ENCODE assay signal across 10 cellular contexts in the genomic region with DNA sequence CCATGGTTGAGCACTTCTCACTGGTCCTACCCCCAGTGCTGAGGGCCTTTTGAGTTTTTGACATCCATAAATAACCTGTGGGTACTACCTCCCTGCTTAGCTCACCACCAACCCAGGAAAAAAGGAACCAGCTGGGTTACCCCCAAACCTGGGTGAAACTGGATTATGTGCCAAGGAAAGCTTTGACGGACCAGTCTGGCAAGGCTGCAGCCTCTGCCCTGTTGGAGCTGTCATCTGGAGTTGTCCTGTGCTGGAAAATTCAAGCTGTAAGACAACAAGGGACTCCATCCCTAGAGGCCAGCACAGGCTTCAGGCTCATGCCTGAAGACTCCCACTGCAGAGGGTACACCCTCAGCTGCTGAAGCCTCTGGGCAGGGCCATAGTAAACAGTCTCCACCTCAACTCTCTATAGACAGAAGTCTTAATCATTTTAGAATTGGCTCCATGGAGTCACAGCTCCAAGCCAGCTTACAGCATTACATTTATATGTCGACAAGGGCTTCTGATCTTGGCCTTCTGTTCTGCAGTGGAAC.
A peak's percentile ranks its signal among the peaks of the same experiment; 100 is the strongest.
DNase-seq lines count a peak whose midpoint lies in the region; TF ChIP-seq lines count a peak whose summit lies in the region.
"Had no signal": no experiment of that assay in that cellular context is flagged by ENCODE, and none has a peak within 500 bp of the region (broad histone marks: within the 10 kb centered on the region; RNA-seq: fewer than 3 reads in every experiment).

No MANE protein-coding gene starts in this region.

- CTCF ChIA-PET in HEK293 (lab: Yijun Ruan, JAX) (interaction anchor here (1.1 kb wide), 1 partner anchor 49 kb away, joined by 4 read pairs; no protein-coding TSS in a partner anchor), GM10248 (lab: Yijun Ruan, JAX) (interaction anchor here (1.5 to 7.7 kb wide), 5 partner anchors 10 to 48 kb away, joined by 4 to 66 read pairs (median 19); no protein-coding TSS in a partner anchor)

- H3K36me3 ChIP-seq in HEK293 (ENCODE audit: control insufficient read depth in 2 of 2, insufficient read depth in 1 of 2, low read length in 2 of 2) (no peaks in the 10 kb centered on the region), right atrium auricular region (peaks cover 4% of the 10 kb centered on the region)

- H3K9me3 ChIP-seq in HEK293 (ENCODE audit: control insufficient read depth, insufficient read depth, low read depth, low read length) (no peaks in the 10 kb centered on the region), right atrium auricular region (no peaks in the 10 kb centered on the region)

- no peaks in the 10 kb centered on the region for H3K9me3 Mint-ChIP-seq in activated T-helper 1 cell treated with anti-CD3 and anti-CD28 coated beads, Interleukin-12 subunit alpha, Interleukin-12 subunit beta, Interleukin-2, Interleukin-4 antibody, amounts not matched to agents 30 ng/mL and 10 ng/mL and 1 ng/mL, durations not matched to agents 14 hours and 24 hours and 36 hours
- no peaks in the 10 kb centered on the region for H3K9me3 Mint-ChIP-seq in stimulated activated naive CD8-positive, alpha-beta T cell treated with anti-CD3 and anti-CD28 coated beads, Interleukin-15, Interleukin-2, amounts not matched to agents 100 ng/mL and 50 ng/mL, for 24 hours

- TF ChIP-seq CTCF in HEK293 (tag by site-specific recombination; IDR thresholded peaks at IDR 0.05) = no peak
- no peak for TF ChIP-seq CTCF in right atrium auricular region (IDR thresholded peaks at IDR 0.05)
- no peak for TF ChIP-seq CTCF in GM10248 (IDR thresholded peaks at IDR 0.05; ENCODE audit: control extremely low read depth, extremely low read depth, low read depth, missing control alignments)
- no peak for TF ChIP-seq CTCF in GM13976 (IDR thresholded peaks at IDR 0.05; ENCODE audit: borderline replicate concordance, control extremely low read depth, extremely low read depth, insufficient read depth, missing control alignments)

- in situ Hi-C loops in GM13976 (cut with MboI; ENCODE audit: low sequenced_read_pairs, unreplicated experiment) = no loop called here

- H3K27ac Mint-ChIP-seq in activated T-helper 1 cell treated with anti-CD3 and anti-CD28 coated beads, Interleukin-12 subunit alpha, Interleukin-12 subunit beta, Interleukin-2, Interleukin-4 antibody, amounts not matched to agents 30 ng/mL and 10 ng/mL and 1 ng/mL, durations not matched to agents 14 hours and 24 hours and 36 hours = no peak overlapping the region
- peak overlapping the region; percentile 81 for H3K27ac Mint-ChIP-seq in stimulated activated naive CD8-positive, alpha-beta T cell treated with anti-CD3 and anti-CD28 coated beads, Interleukin-15, Interleukin-2, amounts not matched to agents 100 ng/mL and 50 ng/mL, for 24 hours

- peaks cover 2% of the 10 kb centered on the region for H3K27me3 Mint-ChIP-seq in activated T-helper 1 cell treated with anti-CD3 and anti-CD28 coated beads, Interleukin-12 subunit alpha, Interleukin-12 subunit beta, Interleukin-2, Interleukin-4 antibody, amounts not matched to agents 30 ng/mL and 10 ng/mL and 1 ng/mL, durations not matched to agents 14 hours and 24 hours and 36 hours (ENCODE audit: insufficient read depth)
- no peaks in the 10 kb centered on the region for H3K27me3 Mint-ChIP-seq in stimulated activated naive CD8-positive, alpha-beta T cell treated with anti-CD3 and anti-CD28 coated beads, Interleukin-15, Interleukin-2, amounts not matched to agents 100 ng/mL and 50 ng/mL, for 24 hours

- H3K27me3 ChIP-seq in right atrium auricular region = no peaks in the 10 kb centered on the region

- H3K36me3 Mint-ChIP-seq in activated T-helper 1 cell treated with anti-CD3 and anti-CD28 coated beads, Interleukin-12 subunit alpha, Interleukin-12 subunit beta, Interleukin-2, Interleukin-4 antibody, amounts not matched to agents 30 ng/mL and 10 ng/mL and 1 ng/mL, durations not matched to agents 14 hours and 24 hours and 36 hours (ENCODE audit: low read depth) = peaks cover 15% of the 10 kb centered on the region
- H3K36me3 Mint-ChIP-seq in stimulated activated naive CD8-positive, alpha-beta T cell treated with anti-CD3 and anti-CD28 coated beads, Interleukin-15, Interleukin-2, amounts not matched to agents 100 ng/mL and 50 ng/mL, for 24 hours (ENCODE audit: low read depth) = peaks cover 12% of the 10 kb centered on the region

- POLR2A ChIA-PET in HEK293 (lab: Yijun Ruan, JAX) = no interaction called here
- POLR2A ChIA-PET in GM10248 (lab: Yijun Ruan, JAX) = interaction anchor here (1.3 kb wide), 1 partner anchor 23 kb away, joined by 4 read pairs; no protein-coding TSS in a partner anchor

- H3K4me3 Mint-ChIP-seq in activated T-helper 1 cell treated with anti-CD3 and anti-CD28 coated beads, Interleukin-12 subunit alpha, Interleukin-12 subunit beta, Interleukin-2, Interleukin-4 antibody, amounts not matched to agents 30 ng/mL and 10 ng/mL and 1 ng/mL, durations not matched to agents 14 hours and 24 hours and 36 hours = peak overlapping the region; percentile 16
- H3K4me3 Mint-ChIP-seq in stimulated activated naive CD8-positive, alpha-beta T cell treated with anti-CD3 and anti-CD28 coated beads, Interleukin-15, Interleukin-2, amounts not matched to agents 100 ng/mL and 50 ng/mL, for 24 hours = peak overlapping the region; percentile 64

- H3K4me1 ChIP-seq in HEK293 (ENCODE audit: control insufficient read depth, insufficient read depth, low read length) (peaks cover 16% of the 10 kb centered on the region), right atrium auricular region (peaks cover 0 to 93% of the 10 kb centered on the region in 2 donors)

- no peak overlapping the region for H3K4me3 ChIP-seq in HEK293 (ENCODE audit: low read depth, low read length)
- no peak overlapping the region for H3K4me3 ChIP-seq in right atrium auricular region

- intact Hi-C loops in activated T-helper 1 cell treated with anti-CD3 and anti-CD28 coated beads, Interleukin-12 subunit alpha, Interleukin-12 subunit beta, Interleukin-2, Interleukin-4 antibody, amounts not matched to agents 30 ng/mL and 10 ng/mL and 1 ng/mL, durations not matched to agents 14 hours and 24 hours and 36 hours (cut with micrococcal nuclease) = no loop called here

- H3K27ac ChIP-seq in HEK293 (ENCODE audit: extremely low read depth, low read depth, low read length) = no peak overlapping the region
- peak overlapping the region; percentile 59 to 71 for H3K27ac ChIP-seq in right atrium auricular region
- H3K27ac ChIP-seq: parathyroid adenoma had no signal

- DNase-seq in activated T-helper 1 cell treated with anti-CD3 and anti-CD28 coated beads, Interleukin-12 subunit alpha, Interleukin-12 subunit beta, Interleukin-2, Interleukin-4 antibody, amounts not matched to agents 30 ng/mL and 10 ng/mL and 1 ng/mL, durations not matched to agents 14 hours and 24 hours and 36 hours (ENCODE audit: low spot score) = no peak
- DNase-seq in right atrium auricular region (ENCODE audit: low spot score) (no peak), GM10248 (ENCODE audit: extremely low spot score) (no peak), foreskin melanocyte (no peak), GM13976 (ENCODE audit: low spot score) (no peak)
- DNase-seq: activated CD4-positive, alpha-beta T cell treated with anti-CD3 and anti-CD28 coated beads, Interleukin-2, amount 50 U/mL, for 48 hours; RPMI8226 had no signal

- H3K4me1 Mint-ChIP-seq in activated T-helper 1 cell treated with anti-CD3 and anti-CD28 coated beads, Interleukin-12 subunit alpha, Interleukin-12 subunit beta, Interleukin-2, Interleukin-4 antibody, amounts not matched to agents 30 ng/mL and 10 ng/mL and 1 ng/mL, durations not matched to agents 14 hours and 24 hours and 36 hours (ENCODE audit: low read depth) = peaks cover 94% of the 10 kb centered on the region
- peaks cover 100% of the 10 kb centered on the region for H3K4me1 Mint-ChIP-seq in stimulated activated naive CD8-positive, alpha-beta T cell treated with anti-CD3 and anti-CD28 coated beads, Interleukin-15, Interleukin-2, amounts not matched to agents 100 ng/mL and 50 ng/mL, for 24 hours (ENCODE audit: low read depth)

TF ChIP-seq in HEK293, 187 proteins besides CTCF, POLR2A, EP300 and RAD21:
- 0 out of 2 replicates have a peak, but pooled peaks have one; percentile 16 for TF ChIP-seq ZNF600 (tag by site-specific recombination; IDR thresholded peaks at IDR 0.05)
- TF ChIP-seq, protein P1, sequence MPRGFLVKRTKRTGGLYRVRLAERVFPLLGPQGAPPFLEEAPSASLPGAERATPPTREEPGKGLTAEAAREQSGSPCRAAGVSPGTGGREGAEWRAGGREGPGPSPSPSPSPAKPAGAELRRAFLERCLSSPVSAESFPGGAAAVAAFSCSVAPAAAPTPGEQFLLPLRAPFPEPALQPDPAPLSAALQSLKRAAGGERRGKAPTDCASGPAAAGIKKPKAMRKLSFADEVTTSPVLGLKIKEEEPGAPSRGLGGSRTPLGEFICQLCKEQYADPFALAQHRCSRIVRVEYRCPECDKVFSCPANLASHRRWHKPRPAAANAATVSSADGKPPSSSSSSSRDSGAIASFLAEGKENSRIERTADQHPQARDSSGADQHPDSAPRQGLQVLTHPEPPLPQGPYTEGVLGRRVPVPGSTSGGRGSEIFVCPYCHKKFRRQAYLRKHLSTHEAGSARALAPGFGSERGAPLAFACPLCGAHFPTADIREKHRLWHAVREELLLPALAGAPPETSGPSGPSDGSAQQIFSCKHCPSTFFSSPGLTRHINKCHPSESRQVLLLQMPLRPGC (tag by site-specific recombination; IDR thresholded peaks at IDR 0.05) = no peak
